ENCODE assay signal across 28 cellular contexts in genomic region chr6:96749891-96750290, GRCh38.
"Had no signal": no experiment of that assay in that cellular context is flagged by ENCODE, and none has a peak within 500 bp of the region (broad histone marks: within the 10 kb centered on the region; RNA-seq: fewer than 3 reads in every experiment).

No MANE protein-coding gene starts in this region.

- H3K27ac ChIP-seq: stomach, suprapubic skin, testis, thoracic aorta, thyroid gland, tibial artery, tibial nerve, transverse colon, upper lobe of left lung, upper lobe of right lung, uterus, vagina had no signal

- H3K27me3 ChIP-seq: stomach, suprapubic skin, testis, thyroid gland, tibial artery, tibial nerve, transverse colon, upper lobe of left lung, upper lobe of right lung, uterus, vagina had no signal

- H3K4me1 ChIP-seq: stomach, suprapubic skin, testis, thyroid gland, tibial artery, tibial nerve, transverse colon, upper lobe of left lung, upper lobe of right lung, uterus, vagina had no signal

- H3K36me3 ChIP-seq: stomach, suprapubic skin, thoracic aorta, thyroid gland, tibial artery, tibial nerve, transverse colon, upper lobe of left lung, upper lobe of right lung, uterus, vagina had no signal

- H3K9me3 ChIP-seq: stomach, suprapubic skin, testis, thoracic aorta, thyroid gland, tibial artery, tibial nerve, transverse colon, upper lobe of left lung, upper lobe of right lung, uterus, vagina had no signal

- H3K4me3 ChIP-seq: stomach, suprapubic skin, testis, thoracic aorta, thyroid gland, tibial artery, tibial nerve, transverse colon, upper lobe of left lung, upper lobe of right lung, uterus, vagina had no signal

- H3K9me3 Mint-ChIP-seq: stimulated activated effector memory CD8-positive, alpha-beta T cell treated with anti-CD3 and anti-CD28 coated beads, Interleukin-12 subunit alpha, Interleukin-12 subunit beta, amount 100 ng/mL, for 72 hours; stimulated activated naive CD8-positive, alpha-beta T cell treated with anti-CD3 and anti-CD28 coated beads, Interleukin-15, amount 100 ng/mL, for 72 hours; stimulated activated naive CD8-positive, alpha-beta T cell treated with anti-CD3 and anti-CD28 coated beads, Interleukin-15, Interleukin-2, amounts not matched to agents 100 ng/mL and 50 ng/mL, for 24 hours; type B pancreatic cell had no signal

- H3K4me1 Mint-ChIP-seq: stimulated activated effector memory CD8-positive, alpha-beta T cell treated with anti-CD3 and anti-CD28 coated beads, Interleukin-12 subunit alpha, Interleukin-12 subunit beta, amount 100 ng/mL, for 72 hours; stimulated activated memory B cell treated with anti-CD40 and anti-IgM and Interleukin-4, amounts not matched to agents 10 μg/mL and 1 μg/mL and 100 μg/mL, for 72 hours; stimulated activated naive B cell treated with anti-CD40 and anti-IgM and Interleukin-4, amounts not matched to agents 10 μg/mL and 1 μg/mL and 100 μg/mL, for 72 hours; stimulated activated naive CD8-positive, alpha-beta T cell treated with anti-CD3 and anti-CD28 coated beads, Interleukin-15, amount 100 ng/mL, for 72 hours had no signal

- H3K27ac Mint-ChIP-seq: stimulated activated effector memory CD8-positive, alpha-beta T cell treated with anti-CD3 and anti-CD28 coated beads, Interleukin-12 subunit alpha, Interleukin-12 subunit beta, amount 100 ng/mL, for 72 hours; stimulated activated memory B cell treated with anti-CD40 and anti-IgM and Interleukin-4, amounts not matched to agents 10 μg/mL and 1 μg/mL and 100 μg/mL, for 72 hours; stimulated activated naive CD8-positive, alpha-beta T cell treated with anti-CD3 and anti-CD28 coated beads, Interleukin-15, amount 100 ng/mL, for 72 hours; stimulated activated naive CD8-positive, alpha-beta T cell treated with anti-CD3 and anti-CD28 coated beads, Interleukin-15, Interleukin-2, amounts not matched to agents 100 ng/mL and 50 ng/mL, for 24 hours; type B pancreatic cell had no signal

- H3K36me3 Mint-ChIP-seq: stimulated activated effector memory CD8-positive, alpha-beta T cell treated with anti-CD3 and anti-CD28 coated beads, Interleukin-12 subunit alpha, Interleukin-12 subunit beta, amount 100 ng/mL, for 72 hours; stimulated activated memory B cell treated with anti-CD40 and anti-IgM and Interleukin-4, amounts not matched to agents 10 μg/mL and 1 μg/mL and 100 μg/mL, for 72 hours; stimulated activated naive B cell treated with anti-CD40 and anti-IgM and Interleukin-4, amounts not matched to agents 10 μg/mL and 1 μg/mL and 100 μg/mL, for 72 hours; type B pancreatic cell had no signal

- ATAC-seq: stimulated activated effector memory CD8-positive, alpha-beta T cell treated with anti-CD3 and anti-CD28 coated beads, Interleukin-12 subunit alpha, Interleukin-12 subunit beta, amount 100 ng/mL, for 72 hours; stimulated activated memory B cell treated with anti-CD40 and anti-IgM and Interleukin-4, amounts not matched to agents 10 μg/mL and 1 μg/mL and 100 μg/mL, for 72 hours; stimulated activated naive B cell treated with anti-CD40 and anti-IgM and Interleukin-4, amounts not matched to agents 10 μg/mL and 1 μg/mL and 100 μg/mL, for 72 hours; stimulated activated naive CD8-positive, alpha-beta T cell treated with anti-CD3 and anti-CD28 coated beads, Interleukin-15, Interleukin-2, amounts not matched to agents 100 U/mL and 50 U/mL, for 24 hours; upper lobe of right lung had no signal

- H3K4me3 Mint-ChIP-seq: stimulated activated effector memory CD8-positive, alpha-beta T cell treated with anti-CD3 and anti-CD28 coated beads, Interleukin-12 subunit alpha, Interleukin-12 subunit beta, amount 100 ng/mL, for 72 hours; stimulated activated memory B cell treated with anti-CD40 and anti-IgM and Interleukin-4, amounts not matched to agents 10 μg/mL and 1 μg/mL and 100 μg/mL, for 72 hours; stimulated activated naive B cell treated with anti-CD40 and anti-IgM and Interleukin-4, amounts not matched to agents 10 μg/mL and 1 μg/mL and 100 μg/mL, for 72 hours; stimulated activated naive CD8-positive, alpha-beta T cell treated with anti-CD3 and anti-CD28 coated beads, Interleukin-15, amount 100 ng/mL, for 72 hours; stimulated activated naive CD8-positive, alpha-beta T cell treated with anti-CD3 and anti-CD28 coated beads, Interleukin-15, Interleukin-2, amounts not matched to agents 100 ng/mL and 50 ng/mL, for 24 hours; type B pancreatic cell had no signal

- DNase-seq: stimulated activated CD4-positive, alpha-beta T cell treated with anti-CD3 and anti-CD28 coated beads, Interleukin-2, amount 100 ng/mL, for 48 hours; stimulated activated CD4-positive, alpha-beta T cell treated with anti-CD3 and anti-CD28 coated beads, Interleukin-4, amount 100 ng/mL, for 1 hour; stimulated activated CD4-positive, alpha-beta T cell treated with anti-CD3 and anti-CD28 coated beads, Interleukin-4, amount 100 ng/mL, for 24 hours; stimulated activated CD4-positive, alpha-beta T cell treated with anti-CD3 and anti-CD28 coated beads, Interleukin-4, amount 100 ng/mL, for 4 hours; stimulated activated CD8-positive, alpha-beta memory T cell treated with anti-CD3 and anti-CD28 coated beads, Interleukin-4, amount 100 ng/mL, for 48 hours; stimulated activated naive B cell treated with anti-CD40 and anti-IgM and Interleukin-4, amounts not matched to agents 10 μg/mL and 1 μg/mL and 100 μg/mL, for 72 hours; stimulated activated naive CD4-positive, alpha-beta T cell; stimulated activated naive CD4-positive, alpha-beta T cell treated with Interleukin-2 at 50 U/mL for 16 hours; stimulated activated naive CD8-positive, alpha-beta T cell treated with anti-CD3 and anti-CD28 coated beads, Interleukin-15, amount 100 ng/mL, for 72 hours; stimulated activated naive CD8-positive, alpha-beta T cell treated with anti-CD3 and anti-CD28 coated beads, Interleukin-15, Interleukin-2, amounts not matched to agents 100 U/mL and 50 U/mL, for 24 hours; stomach; substantia nigra; testis; thyroid gland; tibial artery; transverse colon; trophoblast cell; upper lobe of right lung; uterus had no signal
